8 cellular contexts compared by ENCODE assay signal in the genomic region with DNA sequence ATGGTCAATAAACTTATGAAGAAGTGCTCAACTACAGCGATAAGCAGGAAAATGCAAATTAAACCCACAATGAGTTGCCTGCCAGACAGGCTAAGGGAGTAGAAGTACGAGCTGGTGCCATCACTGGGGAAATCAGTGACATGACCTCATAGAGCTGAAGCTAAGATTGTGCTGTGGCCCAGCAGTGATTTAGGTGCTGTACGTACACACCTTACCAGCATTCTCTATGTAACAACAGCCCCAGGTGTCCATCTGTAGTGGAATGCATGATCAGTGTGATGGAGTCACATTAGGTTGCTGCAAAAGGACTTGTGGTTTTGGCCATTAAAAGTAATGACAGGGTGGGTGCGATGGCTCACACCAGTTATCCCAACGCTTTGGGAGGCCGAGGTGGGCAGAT. TPM values are rescaled to one million over a fixed set of nuclear protein-coding genes. Genes with fewer than 3 reads are reported as not detected.
"Had no signal": no experiment of that assay in that cellular context is flagged by ENCODE, and none has a peak within 500 bp of the region (broad histone marks: within the 10 kb centered on the region; RNA-seq: fewer than 3 reads in every experiment).

No MANE protein-coding gene starts in this region.

- FAIRE-seq: HepG2, HTR-8/SVneo, K562 had no signal

- H3K4me2 ChIP-seq: KMS-11 had no signal

- H3K27ac ChIP-seq: HL-60, KMS-11 had no signal

- H3K9ac ChIP-seq: KMS-11 had no signal

- DNase-seq: IMR-90, KBM-7, KG1 had no signal

- H3K4me3 ChIP-seq: K562 had no signal

RNA-seq across cellular contexts. Expression of gene BHLHA15, which starts 46.5 kb away (rescaled TPM):
- polyA plus RNA-seq: IMR-90 had no signal
